Comparison of ENCODE assay signal across 22 cellular contexts in genomic region chr6:128413291-128413690, GRCh38.
"Had no signal": no experiment of that assay in that cellular context is flagged by ENCODE, and none has a peak within 500 bp of the region (broad histone marks: within the 10 kb centered on the region; RNA-seq: fewer than 3 reads in every experiment).

No MANE protein-coding gene starts in this region.

- H3K27me3 Mint-ChIP-seq: memory B cell; naive thymus-derived CD4-positive, alpha-beta T cell; progenitor cell of endocrine pancreas; stimulated activated naive B cell treated with anti-CD40 and anti-IgM and Interleukin-4, amounts not matched to agents 10 μg/mL and 1 μg/mL and 100 μg/mL, for 72 hours; stimulated activated naive CD8-positive, alpha-beta T cell treated with anti-CD3 and anti-CD28 coated beads, Interleukin-15, Interleukin-2, amounts not matched to agents 100 ng/mL and 50 ng/mL, for 24 hours had no signal

- H3K27ac Mint-ChIP-seq: memory B cell; naive thymus-derived CD4-positive, alpha-beta T cell; nephron; neural progenitor cell; progenitor cell of endocrine pancreas; stimulated activated naive B cell treated with anti-CD40 and anti-IgM and Interleukin-4, amounts not matched to agents 10 μg/mL and 1 μg/mL and 100 μg/mL, for 72 hours; stimulated activated naive CD8-positive, alpha-beta T cell treated with anti-CD3 and anti-CD28 coated beads, Interleukin-15, Interleukin-2, amounts not matched to agents 100 ng/mL and 50 ng/mL, for 24 hours had no signal

- H3K27ac ChIP-seq: gastrocnemius medialis, heart left ventricle, hepatocyte, neural progenitor cell, parathyroid adenoma, skin epidermis, spleen, thoracic aorta, tibial nerve, upper lobe of left lung had no signal

- H3K27me3 ChIP-seq: dorsolateral prefrontal cortex, gastrocnemius medialis, heart left ventricle, hepatocyte, neural progenitor cell, spleen, tibial nerve, upper lobe of left lung had no signal

- DNase-seq: effector CD4-positive, alpha-beta T cell; gastrocnemius medialis; heart left ventricle; kidney; naive thymus-derived CD4-positive, alpha-beta T cell; spleen; stimulated activated naive B cell treated with anti-CD40 and anti-IgM and Interleukin-4, amounts not matched to agents 10 μg/mL and 1 μg/mL and 100 μg/mL, for 72 hours; upper lobe of left lung had no signal

- H3K4me2 ChIP-seq: hepatocyte, neural progenitor cell had no signal

- H3K4me1 ChIP-seq: neural progenitor cell, parathyroid adenoma, spleen, tibial nerve, upper lobe of left lung had no signal

- H2AFZ ChIP-seq: hepatocyte, neural progenitor cell, parathyroid adenoma had no signal

- H3K79me2 ChIP-seq: parathyroid adenoma had no signal

- H3K4me3 Mint-ChIP-seq: memory B cell; naive thymus-derived CD4-positive, alpha-beta T cell; nephron; neural progenitor cell; stimulated activated naive B cell treated with anti-CD40 and anti-IgM and Interleukin-4, amounts not matched to agents 10 μg/mL and 1 μg/mL and 100 μg/mL, for 72 hours; stimulated activated naive CD8-positive, alpha-beta T cell treated with anti-CD3 and anti-CD28 coated beads, Interleukin-15, Interleukin-2, amounts not matched to agents 100 ng/mL and 50 ng/mL, for 24 hours had no signal

- H3K4me1 Mint-ChIP-seq: memory B cell; naive thymus-derived CD4-positive, alpha-beta T cell; stimulated activated naive B cell treated with anti-CD40 and anti-IgM and Interleukin-4, amounts not matched to agents 10 μg/mL and 1 μg/mL and 100 μg/mL, for 72 hours had no signal

- H3K9me3 ChIP-seq: gastrocnemius medialis, thoracic aorta, upper lobe of left lung had no signal

- H3K9ac ChIP-seq: neural progenitor cell, parathyroid adenoma had no signal

- H3K9me3 Mint-ChIP-seq: memory B cell; stimulated activated naive B cell treated with anti-CD40 and anti-IgM and Interleukin-4, amounts not matched to agents 10 μg/mL and 1 μg/mL and 100 μg/mL, for 72 hours had no signal

- FAIRE-seq: colon, kidney, urothelium cell line had no signal

- H3K36me3 ChIP-seq: gastrocnemius medialis, heart left ventricle, neural progenitor cell, spleen, thoracic aorta, tibial nerve, upper lobe of left lung had no signal

- H3K4me3 ChIP-seq: gastrocnemius medialis, heart left ventricle, hepatocyte, lung, neural progenitor cell, skin epidermis, spleen, thoracic aorta, tibial nerve, upper lobe of left lung had no signal

- H3K36me3 Mint-ChIP-seq: memory B cell; naive thymus-derived CD4-positive, alpha-beta T cell; stimulated activated naive B cell treated with anti-CD40 and anti-IgM and Interleukin-4, amounts not matched to agents 10 μg/mL and 1 μg/mL and 100 μg/mL, for 72 hours had no signal
